Comparison of ENCODE assay signal across 16 cellular contexts in genomic region chr13:101408154-101408553, GRCh38. TPM values are rescaled to one million over a fixed set of nuclear protein-coding genes. Genes with fewer than 3 reads are reported as not detected.
"Had no signal": no experiment of that assay in that cellular context is flagged by ENCODE, and none has a peak within 500 bp of the region (broad histone marks: within the 10 kb centered on the region; RNA-seq: fewer than 3 reads in every experiment).

No MANE protein-coding gene starts in this region.

- ATAC-seq: activated CD4-positive, CD25-positive, alpha-beta regulatory T cell treated with anti-CD3 and anti-CD28 coated beads, Interleukin-2, amount 50 U/mL, for 24 hours; activated T-cell treated with anti-CD3 and anti-CD28 coated beads, Interleukin-2, amount 50 U/mL, for 4 hours; lower lobe of right lung; naive thymus-derived CD4-positive, alpha-beta T cell; stimulated activated memory B cell treated with anti-CD40 and anti-IgM and Interleukin-4, amounts not matched to agents 10 μg/mL and 1 μg/mL and 100 μg/mL, for 72 hours had no signal

- H3K27ac ChIP-seq: cardiac muscle cell, epithelial cell of prostate, lower lobe of right lung had no signal

- H3K9me3 ChIP-seq: lower lobe of right lung had no signal

- H3K27ac Mint-ChIP-seq: activated naive CD8-positive, alpha-beta T cell treated with anti-CD3 and anti-CD28 coated beads, Interleukin-2, amount 10 ng/mL, durations not matched to agents 7 days and 5 days; naive thymus-derived CD4-positive, alpha-beta T cell; stimulated activated memory B cell treated with anti-CD40 and anti-IgM and Interleukin-4, amounts not matched to agents 10 μg/mL and 1 μg/mL and 100 μg/mL, for 72 hours; type B pancreatic cell had no signal

- H3K4me3 ChIP-seq: cardiac muscle cell, lower lobe of right lung had no signal

- H3K36me3 Mint-ChIP-seq: activated naive CD8-positive, alpha-beta T cell treated with anti-CD3 and anti-CD28 coated beads, Interleukin-2, amount 10 ng/mL, durations not matched to agents 7 days and 5 days; naive thymus-derived CD4-positive, alpha-beta T cell; stimulated activated memory B cell treated with anti-CD40 and anti-IgM and Interleukin-4, amounts not matched to agents 10 μg/mL and 1 μg/mL and 100 μg/mL, for 72 hours; type B pancreatic cell had no signal

- H3K4me1 ChIP-seq: lower lobe of right lung had no signal

- H3K27me3 Mint-ChIP-seq: stimulated activated memory B cell treated with anti-CD40 and anti-IgM and Interleukin-4, amounts not matched to agents 10 μg/mL and 1 μg/mL and 100 μg/mL, for 72 hours had no signal

- H3K9me3 Mint-ChIP-seq: activated naive CD8-positive, alpha-beta T cell treated with anti-CD3 and anti-CD28 coated beads, Interleukin-2, amount 10 ng/mL, durations not matched to agents 7 days and 5 days; activated T-cell treated with anti-CD3 and anti-CD28 coated beads, Interleukin-2, amount 50 U/mL, for 4 hours; type B pancreatic cell had no signal

- H3K4me1 Mint-ChIP-seq: activated naive CD8-positive, alpha-beta T cell treated with anti-CD3 and anti-CD28 coated beads, Interleukin-2, amount 10 ng/mL, durations not matched to agents 7 days and 5 days; naive thymus-derived CD4-positive, alpha-beta T cell; stimulated activated memory B cell treated with anti-CD40 and anti-IgM and Interleukin-4, amounts not matched to agents 10 μg/mL and 1 μg/mL and 100 μg/mL, for 72 hours had no signal

- H3K4me3 Mint-ChIP-seq: activated naive CD8-positive, alpha-beta T cell treated with anti-CD3 and anti-CD28 coated beads, Interleukin-2, amount 10 ng/mL, durations not matched to agents 7 days and 5 days; activated T-cell treated with anti-CD3 and anti-CD28 coated beads, Interleukin-2, amount 50 U/mL, for 4 hours; naive thymus-derived CD4-positive, alpha-beta T cell; stimulated activated memory B cell treated with anti-CD40 and anti-IgM and Interleukin-4, amounts not matched to agents 10 μg/mL and 1 μg/mL and 100 μg/mL, for 72 hours; type B pancreatic cell had no signal

- DNase-seq: activated CD4-positive, alpha-beta T cell treated with anti-CD3 and anti-CD28 coated beads, Interleukin-2, amount 50 U/mL, for 4 hours; activated gamma-delta T cell treated with Interleukin-2 at 50 U/mL for 16 hours; activated naive CD8-positive, alpha-beta T cell treated with anti-CD3 and anti-CD28 coated beads, Interleukin-2, amount 10 ng/mL, durations not matched to agents 7 days and 5 days; activated T-cell treated with anti-CD3 and anti-CD28 coated beads, Interleukin-2, amount 50 U/mL, for 4 hours; cortex of kidney; effector CD8-positive, alpha-beta T cell; hippocampal formation; kidney glomerular epithelial cell; lower lobe of right lung; naive thymus-derived CD4-positive, alpha-beta T cell; substantia nigra had no signal

- H3K36me3 ChIP-seq: cardiac muscle cell, lower lobe of right lung had no signal

RNA-seq across cellular contexts. Expression of gene NALCN, which starts 8.2 kb away (rescaled TPM):
- total RNA-seq: activated naive CD8-positive, alpha-beta T cell treated with anti-CD3 and anti-CD28 coated beads, Interleukin-2, amount 10 ng/mL, durations not matched to agents 7 days and 5 days; activated T-cell treated with anti-CD3 and anti-CD28 coated beads, Interleukin-2, amount 50 U/mL, for 4 hours; cardiac muscle cell; naive thymus-derived CD4-positive, alpha-beta T cell had no signal
- polyA plus RNA-seq: cardiac muscle cell; naive thymus-derived CD4-positive, alpha-beta T cell had no signal

RNA-seq across cellular contexts. Expression of gene ITGBL1, which starts 44.3 kb away (rescaled TPM):
- total RNA-seq: activated naive CD8-positive, alpha-beta T cell treated with anti-CD3 and anti-CD28 coated beads, Interleukin-2, amount 10 ng/mL, durations not matched to agents 7 days and 5 days; cardiac muscle cell; naive thymus-derived CD4-positive, alpha-beta T cell had no signal
- polyA plus RNA-seq: cardiac muscle cell; naive thymus-derived CD4-positive, alpha-beta T cell had no signal
